ENCODE assay signal across 10 cellular contexts in genomic region chr6:20919677-20920385, GRCh38.
DNase-seq lines count a peak whose midpoint lies in the region; ATAC-seq and TF ChIP-seq lines count a peak whose summit lies in the region.
"Had no signal": no experiment of that assay in that cellular context is flagged by ENCODE, and none has a peak within 500 bp of the region (broad histone marks: within the 10 kb centered on the region; RNA-seq: fewer than 3 reads in every experiment).

No MANE protein-coding gene starts in this region.

- H3K36me3 ChIP-seq in fibroblast of lung (ENCODE audit: control insufficient read depth, insufficient read depth, low read length) (no peaks in the 10 kb centered on the region), gastroesophageal sphincter (no peaks in the 10 kb centered on the region)

- H3K4me3 ChIP-seq in fibroblast of lung (replicated peaks in 1 of 4; ENCODE audit: control extremely low read depth in 1 of 4, insufficient read depth in 1 of 4, low read depth in 3 of 4, low read length in 4 of 4) = no peak overlapping the region
- no peak overlapping the region for H3K4me3 ChIP-seq in gastroesophageal sphincter

- 85 to 89% methylated on average over 4 of the region's 4 CpGs for WGBS in gastroesophageal sphincter (ENCODE audit: low coverage in 1 of 2), 2 donors

- H3K9ac ChIP-seq in fibroblast of lung (ENCODE audit: insufficient read depth, low read length) = no peak overlapping the region

- no peaks in the 10 kb centered on the region for H3K9me3 ChIP-seq in fibroblast of lung (ENCODE audit: control insufficient read depth, insufficient read depth, low read depth, low read length)
- peaks cover 0 to 11% (median 0%) of the 10 kb centered on the region in 3 donors for H3K9me3 ChIP-seq in gastroesophageal sphincter

- H3K27ac ChIP-seq in fibroblast of lung (ENCODE audit: insufficient read depth, low read length) (no peak overlapping the region), gastroesophageal sphincter (no peak overlapping the region)

- peak; percentile 90 for ATAC-seq in GM18519 (IDR thresholded peaks at IDR 0.05; ENCODE audit: low FRiP score, unreplicated experiment)
- peak; percentile 84 for ATAC-seq in GM21447 (IDR thresholded peaks at IDR 0.05; ENCODE audit: unreplicated experiment)
- ATAC-seq in HG03196 (IDR thresholded peaks at IDR 0.05; ENCODE audit: unreplicated experiment) = peak; percentile 73
- no peak for ATAC-seq in gastroesophageal sphincter
- ATAC-seq: left ventricle myocardium superior had no signal

- TF ChIP-seq POLR2A in gastroesophageal sphincter (IDR thresholded peaks at IDR 0.05) = no peak

- H3K4me1 ChIP-seq in fibroblast of lung (ENCODE audit: control insufficient read depth, extremely low read depth, insufficient read depth, low read length) (peaks cover 2% of the 10 kb centered on the region), gastroesophageal sphincter (peaks cover 0 to 3% (median 0%) of the 10 kb centered on the region in 3 donors)

- no peak overlapping the region for H3K4me2 ChIP-seq in fibroblast of lung (ENCODE audit: extremely low read depth, insufficient read depth, low read length)

- no peaks in the 10 kb centered on the region for H3K79me2 ChIP-seq in fibroblast of lung (ENCODE audit: control insufficient read depth, insufficient read depth, low read length)

- no peak for TF ChIP-seq EP300 in gastroesophageal sphincter (IDR thresholded peaks at IDR 0.05)

- no peak for TF ChIP-seq CTCF in fibroblast of lung (conservative IDR thresholded peaks at IDR 0.05 in 1 of 2, IDR thresholded peaks at IDR 0.05 in 1 of 2; ENCODE audit: low read depth in 1 of 2, low read length in 2 of 2)
- TF ChIP-seq CTCF in gastroesophageal sphincter (IDR thresholded peaks at IDR 0.05) = no peak

- DNase-seq in fibroblast of lung (ENCODE audit: low read depth in 2 of 2) (peak; percentile 18 to 58), NCI-H1930 (lab: John Stamatoyannopoulos, UW) (no peak), DMS79 treated with DMSO at 0.1 percent for 48 hours (lab: John Stamatoyannopoulos, UW) (no peak)
- no peak for DNase-seq in activated CD4-positive, CD25-positive, alpha-beta regulatory T cell (lab: John Stamatoyannopoulos, UW)
- DNase-seq: left ventricle myocardium superior, T-helper 9 cell had no signal

- no peaks in the 10 kb centered on the region for H4K20me1 ChIP-seq in fibroblast of lung (ENCODE audit: control insufficient read depth, extremely low read depth, insufficient read depth, low read length)

- H2AFZ ChIP-seq in fibroblast of lung (ENCODE audit: low read length) = no peak overlapping the region

- H3K27me3 ChIP-seq in fibroblast of lung (ENCODE audit: control insufficient read depth, insufficient read depth, low read length) = no peaks in the 10 kb centered on the region
- H3K27me3 ChIP-seq in gastroesophageal sphincter = no peaks in the 10 kb centered on the region

Comparison
In these comparisons a context has a peak if more than half of its experiments do, and no peak if none do; other contexts are left out.
1. DNase-seq: peak in fibroblast of lung (2 of 2); none in NCI-H1930 (0 of 2), DMS79 treated with DMSO at 0.1 percent for 48 hours (single experiment) and activated CD4-positive, CD25-positive, alpha-beta regulatory T cell (0 of 4).